Comparison of ENCODE assay signal across 2 cellular contexts in the genomic region with DNA sequence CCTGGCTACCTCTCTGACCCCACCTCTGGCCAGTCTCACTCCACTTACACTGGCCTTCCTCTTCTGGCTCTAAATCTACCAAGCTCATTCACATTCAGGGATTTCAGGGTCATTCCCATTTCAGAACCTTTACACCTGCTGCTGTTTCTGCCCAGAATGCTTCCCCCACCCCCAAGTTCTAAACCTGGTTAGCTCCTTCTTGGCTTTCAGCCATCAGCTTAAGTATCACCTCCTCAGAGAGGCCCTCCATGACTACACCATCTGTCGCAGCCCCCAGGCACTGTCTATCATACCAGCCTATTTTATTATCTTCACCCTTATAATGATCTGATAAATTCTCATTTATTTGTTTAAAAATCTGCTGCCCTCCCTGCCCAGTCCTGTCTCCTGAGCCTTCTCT.
TF ChIP-seq lines count a peak whose summit lies in the region.

No MANE protein-coding gene starts in this region.

TF ChIP-seq in HepG2, 621 proteins besides CTCF, POLR2A, EP300 and RAD21:
- TF ChIP-seq ZFP36L2 (CRISPR knock-in tag; IDR thresholded peaks at IDR 0.05) (no peak), ZNF556 (CRISPR knock-in tag; IDR thresholded peaks at IDR 0.05; ENCODE audit: borderline replicate concordance) (no peak), HNRNPLL (IDR thresholded peaks at IDR 0.05; ENCODE audit: low read depth, low read length, poor library complexity, severe bottlenecking) (no peak), MTA3 (CRISPR knock-in tag; IDR thresholded peaks at IDR 0.05) (no peak)

TF ChIP-seq in WTC11, 78 proteins besides CTCF, POLR2A, EP300 and RAD21:
- no peak for TF ChIP-seq ZNF263 (CRISPR knock-in tag; IDR thresholded peaks at IDR 0.05; ENCODE audit: low read depth)
- no peak for TF ChIP-seq ZNF232 (CRISPR knock-in tag; IDR thresholded peaks at IDR 0.05)
- TF ChIP-seq, protein P1, sequence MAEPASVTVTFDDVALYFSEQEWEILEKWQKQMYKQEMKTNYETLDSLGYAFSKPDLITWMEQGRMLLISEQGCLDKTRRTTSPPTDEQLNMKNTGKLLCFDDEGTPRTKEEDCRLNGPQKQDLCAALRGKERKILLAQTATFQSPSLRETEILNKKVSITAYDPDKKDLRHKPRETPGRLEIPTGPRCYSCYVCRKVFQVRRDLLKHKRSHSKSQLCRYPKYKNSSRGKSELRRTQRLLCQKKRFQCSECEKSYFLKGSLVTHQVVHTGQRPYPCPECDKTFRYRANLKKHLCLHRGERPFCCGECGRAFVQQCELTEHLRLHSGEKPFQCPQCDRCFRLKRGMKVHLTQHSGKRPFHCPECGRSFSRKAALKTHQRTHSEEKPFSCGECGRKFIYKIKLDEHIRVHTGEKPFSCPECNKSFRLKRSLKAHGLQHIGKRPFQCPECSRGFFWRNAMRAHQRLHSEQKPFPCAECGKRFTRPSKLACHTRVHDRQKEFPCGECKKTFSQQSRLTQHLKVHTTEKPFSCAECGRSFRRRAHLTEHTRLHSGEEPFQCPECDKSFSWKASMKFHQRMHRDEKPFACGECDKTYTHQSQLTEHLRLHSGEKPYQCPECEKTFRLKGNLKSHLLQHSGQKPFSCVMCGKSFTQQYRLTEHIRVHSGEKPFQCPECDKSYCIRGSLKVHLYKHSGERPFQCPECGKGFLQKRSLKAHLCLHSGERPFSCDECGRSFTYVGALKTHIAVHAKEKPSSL (CRISPR knock-in tag; conservative IDR thresholded peaks at IDR 0.05), result no peak
- TF ChIP-seq, protein P2, sequence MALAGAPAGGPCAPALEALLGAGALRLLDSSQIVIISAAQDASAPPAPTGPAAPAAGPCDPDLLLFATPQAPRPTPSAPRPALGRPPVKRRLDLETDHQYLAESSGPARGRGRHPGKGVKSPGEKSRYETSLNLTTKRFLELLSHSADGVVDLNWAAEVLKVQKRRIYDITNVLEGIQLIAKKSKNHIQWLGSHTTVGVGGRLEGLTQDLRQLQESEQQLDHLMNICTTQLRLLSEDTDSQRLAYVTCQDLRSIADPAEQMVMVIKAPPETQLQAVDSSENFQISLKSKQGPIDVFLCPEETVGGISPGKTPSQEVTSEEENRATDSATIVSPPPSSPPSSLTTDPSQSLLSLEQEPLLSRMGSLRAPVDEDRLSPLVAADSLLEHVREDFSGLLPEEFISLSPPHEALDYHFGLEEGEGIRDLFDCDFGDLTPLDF (CRISPR knock-in tag; IDR thresholded peaks at IDR 0.05), result no peak
- TF ChIP-seq, protein P3, sequence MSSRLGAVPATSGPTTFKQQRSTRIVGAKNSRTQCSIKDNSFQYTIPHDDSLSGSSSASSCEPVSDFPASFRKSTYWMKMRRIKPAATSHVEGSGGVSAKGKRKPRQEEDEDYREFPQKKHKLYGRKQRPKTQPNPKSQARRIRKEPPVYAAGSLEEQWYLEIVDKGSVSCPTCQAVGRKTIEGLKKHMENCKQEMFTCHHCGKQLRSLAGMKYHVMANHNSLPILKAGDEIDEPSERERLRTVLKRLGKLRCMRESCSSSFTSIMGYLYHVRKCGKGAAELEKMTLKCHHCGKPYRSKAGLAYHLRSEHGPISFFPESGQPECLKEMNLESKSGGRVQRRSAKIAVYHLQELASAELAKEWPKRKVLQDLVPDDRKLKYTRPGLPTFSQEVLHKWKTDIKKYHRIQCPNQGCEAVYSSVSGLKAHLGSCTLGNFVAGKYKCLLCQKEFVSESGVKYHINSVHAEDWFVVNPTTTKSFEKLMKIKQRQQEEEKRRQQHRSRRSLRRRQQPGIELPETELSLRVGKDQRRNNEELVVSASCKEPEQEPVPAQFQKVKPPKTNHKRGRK (CRISPR knock-in tag; IDR thresholded peaks at IDR 0.05; ENCODE audit: borderline replicate concordance), result no peak
- TF ChIP-seq ZNF317 (CRISPR knock-in tag; IDR thresholded peaks at IDR 0.05; ENCODE audit: borderline replicate concordance, low read depth), result no peak
- TF ChIP-seq GABPB1 (CRISPR knock-in tag; IDR thresholded peaks at IDR 0.05), result no peak
- TF ChIP-seq ZBTB21 (CRISPR knock-in tag; IDR thresholded peaks at IDR 0.05; ENCODE audit: borderline replicate concordance), result no peak
- TF ChIP-seq MXD4 (CRISPR knock-in tag; IDR thresholded peaks at IDR 0.05; ENCODE audit: borderline replicate concordance), result no peak
- no peak for TF ChIP-seq ZNF423 (CRISPR knock-in tag; IDR thresholded peaks at IDR 0.05)
- no peak for TF ChIP-seq NR2C2 (CRISPR knock-in tag; IDR thresholded peaks at IDR 0.05)
- TF ChIP-seq SMAD4 (CRISPR knock-in tag; IDR thresholded peaks at IDR 0.05), result no peak
